8 cellular contexts compared by ENCODE assay signal in genomic region chr14:101964297-101965144, GRCh38. TPM values are rescaled to one million over a fixed set of nuclear protein-coding genes. Genes with fewer than 3 reads are reported as not detected.
DNase-seq lines count a peak whose midpoint lies in the region; ATAC-seq, FAIRE-seq and TF ChIP-seq lines count a peak whose summit lies in the region.

Gene DYNC1H1 (plus strand): TSS chr14:101964573. CDS start chr14:101964692, 119 bp downstream.

- H3K4me1 Mint-ChIP-seq in T-cell, result peaks cover 52 to 56% (median 53%) of the 10 kb centered on the region in 3 donors

- H3K9me3 ChIP-seq in adipocyte (ENCODE audit: control insufficient read depth, low read length) (no peaks in the 10 kb centered on the region), cardiac muscle cell (ENCODE audit: low read depth) (no peaks in the 10 kb centered on the region), parathyroid adenoma (ENCODE audit: control insufficient read depth, low read length) (no peaks in the 10 kb centered on the region), thyroid gland (no peaks in the 10 kb centered on the region)

- H3K4me1 ChIP-seq in adipocyte (ENCODE audit: control insufficient read depth, insufficient read depth, low read length) (peaks cover 30% of the 10 kb centered on the region), cardiac muscle cell (ENCODE audit: low read depth) (peaks cover 12% of the 10 kb centered on the region), parathyroid adenoma (peaks cover 4% of the 10 kb centered on the region), thyroid gland (peaks cover 22 to 39% of the 10 kb centered on the region in 2 donors)

- H3K4me2 ChIP-seq in parathyroid adenoma (ENCODE audit: low read length), result peak within 1 kb of the TSS; percentile 79

- DNase-seq in GM12892 (ENCODE audit: insufficient read length) (peak; percentile 80), NCI-H146 treated with DMSO at 0.1 percent for 48 hours (lab: John Stamatoyannopoulos, UW; ENCODE audit: unreplicated experiment) (peak; percentile 48), T-cell (peak; percentile 72 to 90 (median 84)), adipocyte (ENCODE audit: low read depth) (peak; percentile 97), cardiac muscle cell (ENCODE audit: low read depth in 1 of 2, low spot score in 1 of 2) (peak; percentile 96 to 99), thyroid gland (peak; percentile 94 to 97)

- peak within 1 kb of the TSS; percentile 98 for H2AFZ ChIP-seq in parathyroid adenoma

- peak; percentile 92 for FAIRE-seq in GM12892 (lab: Jason Lieb, UNC)

- H3K27ac Mint-ChIP-seq in T-cell, result peak within 1 kb of the TSS; percentile 85 to 88

- H3K4me3 Mint-ChIP-seq in T-cell, result peak within 1 kb of the TSS; percentile 87 to 93 (median 92)

- peak; percentile 79 for ATAC-seq in HG02852 (IDR thresholded peaks at IDR 0.05; ENCODE audit: unreplicated experiment)
- peak; percentile 87 to 92 (median 88) for ATAC-seq in T-cell (replicated peaks in 1 of 4)

- peak within 1 kb of the TSS; percentile 96 for H3K4me3 ChIP-seq in adipocyte (ENCODE audit: low read length)
- H3K4me3 ChIP-seq in cardiac muscle cell, result peak within 1 kb of the TSS; percentile 94
- peak within 1 kb of the TSS; percentile 70 for H3K4me3 ChIP-seq in parathyroid adenoma (ENCODE audit: low read depth, low read length)
- H3K4me3 ChIP-seq in thyroid gland (replicated peaks in 1 of 3), result peak within 1 kb of the TSS; percentile 91 to 100 (median 98)

- peak; percentile 92 for TF ChIP-seq POLR2A in GM12892 (IDR thresholded peaks at IDR 0.05; ENCODE audit: low read depth, low read length)
- TF ChIP-seq POLR2A in thyroid gland (IDR thresholded peaks at IDR 0.05), result peak; percentile 93 to 99

- H3K9me3 Mint-ChIP-seq in T-cell, result no peaks in the 10 kb centered on the region

- H3K36me3 Mint-ChIP-seq in T-cell, result peaks cover 7% of the 10 kb centered on the region

- H3K27me3 ChIP-seq in adipocyte (replicated peaks; ENCODE audit: control insufficient read depth, insufficient read depth, low read length) (no peaks in the 10 kb centered on the region), cardiac muscle cell (no peaks in the 10 kb centered on the region), parathyroid adenoma (ENCODE audit: control insufficient read depth, insufficient read depth, low read length) (no peaks in the 10 kb centered on the region), thyroid gland (no peaks in the 10 kb centered on the region)

- intact Hi-C loops in thyroid gland (cut with DNase I), result loop anchor here (10.0 kb wide), 1 partner anchor 130 kb away; no protein-coding TSS in a partner anchor

- no peak for TF ChIP-seq CTCF in cardiac muscle cell (IDR thresholded peaks at IDR 0.05; ENCODE audit: low read depth, low read length)
- no peak for TF ChIP-seq CTCF in parathyroid adenoma (IDR thresholded peaks at IDR 0.05)
- TF ChIP-seq CTCF in thyroid gland (IDR thresholded peaks at IDR 0.05), result peak in 1 of 6 experiments; percentile 11

- H3K27ac ChIP-seq in cardiac muscle cell, result peak within 1 kb of the TSS; percentile 91
- peak within 1 kb of the TSS; percentile 87 for H3K27ac ChIP-seq in parathyroid adenoma
- peak within 1 kb of the TSS; percentile 92 to 97 (median 96) for H3K27ac ChIP-seq in thyroid gland

- H3K9ac ChIP-seq in adipocyte (ENCODE audit: low read length) (peak within 1 kb of the TSS; percentile 98), parathyroid adenoma (peak within 1 kb of the TSS; percentile 93)

- H3K79me2 ChIP-seq in parathyroid adenoma, result peaks cover 33% of the 10 kb centered on the region

- H3K27me3 Mint-ChIP-seq in T-cell, result no peaks in the 10 kb centered on the region

- CTCF ChIA-PET in T-cell (lab: Charles Lee), result interaction anchor here in 1 of 2 donors (1.0 kb wide), 1 partner anchor 16 kb away, joined by 3 read pairs; no protein-coding TSS in a partner anchor

- H3K36me3 ChIP-seq in adipocyte (ENCODE audit: control insufficient read depth, insufficient read depth, low read length, severe bottlenecking) (peaks cover 3% of the 10 kb centered on the region), cardiac muscle cell (peaks cover 1% of the 10 kb centered on the region), parathyroid adenoma (ENCODE audit: control insufficient read depth, insufficient read depth, low read length) (no peaks in the 10 kb centered on the region), thyroid gland (peaks cover 0 to under 1% of the 10 kb centered on the region in 2 donors)

- WGBS in thyroid gland, 2 donors, result 0% methylated on average over 7 to 19 of the region's 108 CpGs

- POLR2A ChIA-PET in T-cell (lab: Charles Lee), result interaction anchor here in 1 of 2 donors (0.7 kb wide), 1 partner anchor 259 kb away, joined by 3 read pairs; no protein-coding TSS in a partner anchor

RNA-seq across cellular contexts. Expression of gene DYNC1H1, which starts in this region (rescaled TPM):
- polyA plus RNA-seq in GM12892 (2012; ENCODE audit: missing spikeins), result 83.7 TPM
- total RNA-seq in T-cell (100 to 1,000 TPM; 271 to 310 (median 279) TPM), cardiac muscle cell (319 and 434 TPM in 2 replicates), thyroid gland (100 to 1,000 TPM; 464 to 818 (median 553) TPM)
- 143 and 158 TPM in 2 replicates for polyA plus RNA-seq in cardiac muscle cell

Comparison
In these comparisons a context has a peak if more than half of its experiments do, and no peak if none do; other contexts are left out.
1. Peak in every context shown above with its lines: DNase-seq, ATAC-seq, H3K4me3 ChIP-seq and H3K27ac ChIP-seq.